22 cellular contexts compared by ENCODE assay signal in the genomic region with DNA sequence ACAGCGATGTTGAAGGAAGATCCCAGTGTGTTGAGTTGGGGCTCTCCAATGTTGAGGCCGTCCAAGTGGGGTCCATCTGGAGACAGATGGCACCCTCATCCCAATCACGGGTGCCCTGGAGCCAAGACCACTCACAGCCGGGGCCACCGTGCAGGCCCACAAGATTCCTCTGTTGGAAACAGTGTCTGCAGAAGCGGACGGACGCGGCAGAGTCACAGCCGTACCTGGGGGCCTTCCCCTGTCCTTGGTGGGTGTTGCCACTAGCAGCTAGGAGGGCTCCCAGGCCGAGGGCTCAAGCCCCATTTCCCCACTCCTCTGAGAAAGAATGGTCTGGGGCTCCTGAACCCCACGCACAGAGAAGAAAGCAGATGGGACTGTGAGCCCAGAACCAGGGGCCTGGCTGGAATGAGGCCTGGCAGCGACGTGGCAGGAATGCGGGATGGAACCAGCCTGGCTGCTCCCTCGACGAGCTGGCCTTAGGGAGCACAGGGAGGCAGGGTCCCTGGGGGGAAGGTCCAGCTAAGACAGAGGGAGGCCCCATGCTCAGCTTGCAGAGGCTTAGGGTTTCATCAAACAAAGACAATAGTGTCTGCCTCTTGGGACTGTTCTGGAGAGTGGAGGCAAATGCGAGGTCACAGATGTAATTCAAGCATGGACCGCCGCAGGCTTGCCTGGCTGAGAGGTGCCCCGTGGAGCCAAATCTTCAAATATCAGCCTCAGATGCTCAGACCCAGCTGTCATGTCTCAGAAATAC.
"Had no signal": no experiment of that assay in that cellular context is flagged by ENCODE, and none has a peak within 500 bp of the region (broad histone marks: within the 10 kb centered on the region; RNA-seq: fewer than 3 reads in every experiment).

No MANE protein-coding gene starts in this region.

- H3K9me3 Mint-ChIP-seq: activated CD4-positive, alpha-beta T cell treated with anti-CD3 and anti-CD28 coated beads, Interleukin-2, amount 10 ng/mL, durations not matched to agents 24 days and 14 days; activated naive CD4-positive, alpha-beta T cell treated with anti-CD3 and anti-CD28 coated beads, Interleukin-2, amount 50 U/mL, for 24 hours; effector memory CD8-positive, alpha-beta T cell; type B pancreatic cell had no signal

- H3K9me3 ChIP-seq: body of pancreas, thoracic aorta, vagina had no signal

- H3K27me3 ChIP-seq: body of pancreas, cardiac muscle cell, dorsolateral prefrontal cortex, esophagus muscularis mucosa, vagina had no signal

- H3K27ac Mint-ChIP-seq: activated CD4-positive, alpha-beta T cell treated with anti-CD3 and anti-CD28 coated beads, Interleukin-2, amount 10 ng/mL, durations not matched to agents 24 days and 14 days; activated CD8-positive, alpha-beta T cell treated with anti-CD3 and anti-CD28 coated beads, Interleukin-2, amount 10 ng/mL, durations not matched to agents 7 days and 5 days; activated naive CD4-positive, alpha-beta T cell treated with anti-CD3 and anti-CD28 coated beads, Interleukin-2, amount 50 U/mL, for 24 hours; T-helper 17 cell; type B pancreatic cell had no signal

- H3K4me1 ChIP-seq: body of pancreas, esophagus muscularis mucosa, spleen, vagina had no signal

- H3K27me3 Mint-ChIP-seq: activated CD4-positive, alpha-beta T cell treated with anti-CD3 and anti-CD28 coated beads, Interleukin-2, amount 10 ng/mL, durations not matched to agents 24 days and 14 days; activated naive CD4-positive, alpha-beta T cell treated with anti-CD3 and anti-CD28 coated beads, Interleukin-2, amount 50 U/mL, for 24 hours; effector memory CD8-positive, alpha-beta T cell; T-helper 17 cell; type B pancreatic cell had no signal

- H3K4me3 ChIP-seq: body of pancreas, cardiac muscle cell, dorsolateral prefrontal cortex, esophagus muscularis mucosa, spleen, thoracic aorta, vagina had no signal

- ATAC-seq: activated CD4-positive, CD25-positive, alpha-beta regulatory T cell treated with anti-CD3 and anti-CD28 coated beads, Interleukin-2, amount 50 U/mL, for 24 hours; activated CD8-positive, alpha-beta T cell treated with anti-CD3 and anti-CD28 coated beads, Interleukin-2, amount 10 ng/mL, durations not matched to agents 7 days and 5 days; body of pancreas; effector memory CD8-positive, alpha-beta T cell; T-helper 17 cell had no signal

- H3K4me1 Mint-ChIP-seq: activated CD4-positive, alpha-beta T cell treated with anti-CD3 and anti-CD28 coated beads, Interleukin-2, amount 10 ng/mL, durations not matched to agents 24 days and 14 days; activated naive CD4-positive, alpha-beta T cell treated with anti-CD3 and anti-CD28 coated beads, Interleukin-2, amount 50 U/mL, for 24 hours; T-helper 17 cell had no signal

- H3K36me3 Mint-ChIP-seq: activated naive CD4-positive, alpha-beta T cell treated with anti-CD3 and anti-CD28 coated beads, Interleukin-2, amount 50 U/mL, for 24 hours had no signal

- H3K27ac ChIP-seq: body of pancreas, cardiac muscle cell, esophagus muscularis mucosa, spleen, thoracic aorta, vagina, VCaP had no signal

- H3K4me3 Mint-ChIP-seq: activated CD4-positive, alpha-beta T cell treated with anti-CD3 and anti-CD28 coated beads, Interleukin-2, amount 10 ng/mL, durations not matched to agents 24 days and 14 days; activated CD8-positive, alpha-beta T cell treated with anti-CD3 and anti-CD28 coated beads, Interleukin-2, amount 10 ng/mL, durations not matched to agents 7 days and 5 days; activated naive CD4-positive, alpha-beta T cell treated with anti-CD3 and anti-CD28 coated beads, Interleukin-2, amount 50 U/mL, for 24 hours; effector memory CD8-positive, alpha-beta T cell; nephron; T-helper 17 cell; type B pancreatic cell had no signal

- DNase-seq: activated CD4-positive, alpha-beta T cell treated with anti-CD3 and anti-CD28 coated beads, Interleukin-2, amount 10 ng/mL, durations not matched to agents 24 days and 14 days; activated CD8-positive, alpha-beta T cell treated with anti-CD3 and anti-CD28 coated beads, Interleukin-2, amount 10 ng/mL, durations not matched to agents 7 days and 5 days; activated gamma-delta T cell treated with Interleukin-2 at 50 U/mL for 16 hours; activated T-cell treated with anti-CD3 and anti-CD28 coated beads, Interleukin-2, amount 50 U/mL, for 1 hour; body of pancreas; dorsolateral prefrontal cortex; effector memory CD8-positive, alpha-beta T cell; mesenchymal stem cell; occipital lobe; spleen; stimulated activated CD4-positive, alpha-beta T cell treated with anti-CD3 and anti-CD28 coated beads, Interleukin-4, amount 100 ng/mL, for 1 hour; stimulated activated naive CD4-positive, alpha-beta T cell; T-helper 17 cell had no signal

- H3K36me3 ChIP-seq: cardiac muscle cell, spleen, thoracic aorta, vagina had no signal
